ENCODE assay signal across 1 cellular context in genomic region chr2:47313141-47313691, GRCh38.
TF ChIP-seq lines count a peak whose summit lies in the region.

No MANE protein-coding gene starts in this region.

TF ChIP-seq in GM12878, 131 proteins besides CTCF, POLR2A, EP300 and RAD21 (continued from another document):
- TF ChIP-seq, protein P1, sequence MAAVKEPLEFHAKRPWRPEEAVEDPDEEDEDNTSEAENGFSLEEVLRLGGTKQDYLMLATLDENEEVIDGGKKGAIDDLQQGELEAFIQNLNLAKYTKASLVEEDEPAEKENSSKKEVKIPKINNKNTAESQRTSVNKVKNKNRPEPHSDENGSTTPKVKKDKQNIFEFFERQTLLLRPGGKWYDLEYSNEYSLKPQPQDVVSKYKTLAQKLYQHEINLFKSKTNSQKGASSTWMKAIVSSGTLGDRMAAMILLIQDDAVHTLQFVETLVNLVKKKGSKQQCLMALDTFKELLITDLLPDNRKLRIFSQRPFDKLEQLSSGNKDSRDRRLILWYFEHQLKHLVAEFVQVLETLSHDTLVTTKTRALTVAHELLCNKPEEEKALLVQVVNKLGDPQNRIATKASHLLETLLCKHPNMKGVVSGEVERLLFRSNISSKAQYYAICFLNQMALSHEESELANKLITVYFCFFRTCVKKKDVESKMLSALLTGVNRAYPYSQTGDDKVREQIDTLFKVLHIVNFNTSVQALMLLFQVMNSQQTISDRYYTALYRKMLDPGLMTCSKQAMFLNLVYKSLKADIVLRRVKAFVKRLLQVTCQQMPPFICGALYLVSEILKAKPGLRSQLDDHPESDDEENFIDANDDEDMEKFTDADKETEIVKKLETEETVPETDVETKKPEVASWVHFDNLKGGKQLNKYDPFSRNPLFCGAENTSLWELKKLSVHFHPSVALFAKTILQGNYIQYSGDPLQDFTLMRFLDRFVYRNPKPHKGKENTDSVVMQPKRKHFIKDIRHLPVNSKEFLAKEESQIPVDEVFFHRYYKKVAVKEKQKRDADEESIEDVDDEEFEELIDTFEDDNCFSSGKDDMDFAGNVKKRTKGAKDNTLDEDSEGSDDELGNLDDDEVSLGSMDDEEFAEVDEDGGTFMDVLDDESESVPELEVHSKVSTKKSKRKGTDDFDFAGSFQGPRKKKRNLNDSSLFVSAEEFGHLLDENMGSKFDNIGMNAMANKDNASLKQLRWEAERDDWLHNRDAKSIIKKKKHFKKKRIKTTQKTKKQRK (IDR thresholded peaks at IDR 0.05; ENCODE audit: low read depth, low read length), result no peak
- TF ChIP-seq ATF3 (IDR thresholded peaks at IDR 0.05; ENCODE audit: borderline replicate concordance, extremely low read depth, low read depth, low read length) (no peak), IRF4 (IDR thresholded peaks at IDR 0.05; ENCODE audit: low read depth, low read length) (0 out of 2 replicates have a peak, but pooled peaks have one; percentile 31), ZNF592 (IDR thresholded peaks at IDR 0.05) (no peak), RFX5 (IDR thresholded peaks at IDR 0.05; ENCODE audit: low read depth, low read length) (no peak), PAX8 (IDR thresholded peaks at IDR 0.05) (no peak), HCFC1 (IDR thresholded peaks at IDR 0.05; ENCODE audit: low read length) (no peak), RELA (IDR thresholded peaks at IDR 0.05; ENCODE audit: borderline replicate concordance, partially characterized antibody) (no peak), ZSCAN29 (IDR thresholded peaks at IDR 0.05) (no peak), SMC3 (IDR thresholded peaks at IDR 0.05; ENCODE audit: borderline replicate concordance, low read length) (peak; percentile 33; the same call in 1 of the 2 replicates), JUNB (IDR thresholded peaks at IDR 0.05) (peak; percentile 28; the same call in 1 of the 2 replicates), SP1 (IDR thresholded peaks at IDR 0.05; ENCODE audit: low read depth, low read length) (no peak), BACH1 (IDR thresholded peaks at IDR 0.05; ENCODE audit: borderline replicate concordance) (no peak), EZH2 (IDR thresholded peaks at IDR 0.05; ENCODE audit: borderline replicate concordance, control insufficient read depth, low read depth, low read length) (no peak), GABPA (IDR thresholded peaks at IDR 0.05; ENCODE audit: low read depth) (no peak), NBN (IDR thresholded peaks at IDR 0.05) (0 out of 2 replicates have a peak, but pooled peaks have one; percentile 21), ZNF24 (IDR thresholded peaks at IDR 0.05) (peak; percentile 61), ZBTB11 (CRISPR knock-in tag; IDR thresholded peaks at IDR 0.05) (no peak), MXI1 (IDR thresholded peaks at IDR 0.05; ENCODE audit: low read depth, low read length) (no peak), SUZ12 (IDR thresholded peaks at IDR 0.05; ENCODE audit: unreplicated experiment) (no peak), FOXM1 (IDR thresholded peaks at IDR 0.05; ENCODE audit: low read depth, low read length) (no peak), IKZF1 (conservative IDR thresholded peaks at IDR 0.05) (peak; percentile 66)
- TF ChIP-seq, protein P2, sequence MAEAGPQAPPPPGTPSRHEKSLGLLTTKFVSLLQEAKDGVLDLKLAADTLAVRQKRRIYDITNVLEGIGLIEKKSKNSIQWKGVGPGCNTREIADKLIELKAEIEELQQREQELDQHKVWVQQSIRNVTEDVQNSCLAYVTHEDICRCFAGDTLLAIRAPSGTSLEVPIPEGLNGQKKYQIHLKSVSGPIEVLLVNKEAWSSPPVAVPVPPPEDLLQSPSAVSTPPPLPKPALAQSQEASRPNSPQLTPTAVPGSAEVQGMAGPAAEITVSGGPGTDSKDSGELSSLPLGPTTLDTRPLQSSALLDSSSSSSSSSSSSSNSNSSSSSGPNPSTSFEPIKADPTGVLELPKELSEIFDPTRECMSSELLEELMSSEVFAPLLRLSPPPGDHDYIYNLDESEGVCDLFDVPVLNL (IDR thresholded peaks at IDR 0.05; ENCODE audit: low read depth, low read length), result no peak
- TF ChIP-seq, protein P3, sequence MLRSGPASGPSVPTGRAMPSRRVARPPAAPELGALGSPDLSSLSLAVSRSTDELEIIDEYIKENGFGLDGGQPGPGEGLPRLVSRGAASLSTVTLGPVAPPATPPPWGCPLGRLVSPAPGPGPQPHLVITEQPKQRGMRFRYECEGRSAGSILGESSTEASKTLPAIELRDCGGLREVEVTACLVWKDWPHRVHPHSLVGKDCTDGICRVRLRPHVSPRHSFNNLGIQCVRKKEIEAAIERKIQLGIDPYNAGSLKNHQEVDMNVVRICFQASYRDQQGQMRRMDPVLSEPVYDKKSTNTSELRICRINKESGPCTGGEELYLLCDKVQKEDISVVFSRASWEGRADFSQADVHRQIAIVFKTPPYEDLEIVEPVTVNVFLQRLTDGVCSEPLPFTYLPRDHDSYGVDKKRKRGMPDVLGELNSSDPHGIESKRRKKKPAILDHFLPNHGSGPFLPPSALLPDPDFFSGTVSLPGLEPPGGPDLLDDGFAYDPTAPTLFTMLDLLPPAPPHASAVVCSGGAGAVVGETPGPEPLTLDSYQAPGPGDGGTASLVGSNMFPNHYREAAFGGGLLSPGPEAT (IDR thresholded peaks at IDR 0.05; ENCODE audit: low read depth), result peak; percentile 36; the same call in 1 of the 2 replicates
